Comparison of ENCODE assay signal across 8 cellular contexts in genomic region chr16:27549607-27549856, GRCh38. TPM values are rescaled to one million over a fixed set of nuclear protein-coding genes. Genes with fewer than 3 reads are reported as not detected.
DNase-seq lines count a peak whose midpoint lies in the region; ATAC-seq lines count a peak whose summit lies in the region.

No MANE protein-coding gene starts in this region.

- H3K4me1 Mint-ChIP-seq in activated T-helper 17 cell treated with anti-CD3 and anti-CD28 coated beads, Interleukin-2, amount 50 U/mL, for 72 hours = peaks cover 28% of the 10 kb centered on the region

- H3K27me3 Mint-ChIP-seq in activated T-helper 17 cell treated with anti-CD3 and anti-CD28 coated beads, Interleukin-2, amount 50 U/mL, for 72 hours = no peaks in the 10 kb centered on the region

- no peak overlapping the region for H3K27ac ChIP-seq in iPS-20b (ENCODE audit: low read length)
- no peak overlapping the region for H3K27ac ChIP-seq in subcutaneous abdominal adipose tissue (ENCODE audit: low read depth, low read length)

- ATAC-seq in GM18909 (IDR thresholded peaks at IDR 0.05; ENCODE audit: poor library complexity, unreplicated experiment) (peak; percentile 25), HG03025 (IDR thresholded peaks at IDR 0.05; ENCODE audit: low FRiP score, unreplicated experiment) (peak; percentile 5)
- peak; percentile 43 for ATAC-seq in activated T-helper 17 cell treated with anti-CD3 and anti-CD28 coated beads, Interleukin-2, amount 50 U/mL, for 72 hours (replicated peaks)

- peak overlapping the region; percentile 100; the same call in 1 of the 2 replicates for H3K4me3 ChIP-seq in iPS-20b (ENCODE audit: low read length)
- H3K4me3 ChIP-seq in subcutaneous abdominal adipose tissue (ENCODE audit: low read depth in 1 of 5, low read length in 5 of 5) = peak overlapping the region in 4 of 5 donors; percentile 80 to 99 (median 92)

- H3K36me3 Mint-ChIP-seq in activated T-helper 17 cell treated with anti-CD3 and anti-CD28 coated beads, Interleukin-2, amount 50 U/mL, for 72 hours (ENCODE audit: low read depth) = peaks cover 38% of the 10 kb centered on the region

- peak overlapping the region; percentile 99 for H3K4me3 Mint-ChIP-seq in activated T-helper 17 cell treated with anti-CD3 and anti-CD28 coated beads, Interleukin-2, amount 50 U/mL, for 72 hours

- 0 out of 2 replicates have a peak, but pooled peaks cover 3% of the 10 kb centered on the region for H3K4me1 ChIP-seq in iPS-20b (ENCODE audit: insufficient read depth, low read length)
- H3K4me1 ChIP-seq in subcutaneous abdominal adipose tissue (ENCODE audit: control insufficient read depth in 5 of 5, insufficient read depth in 5 of 5, low read length in 5 of 5) = peaks cover 5 to 39% (median 32%) of the 10 kb centered on the region in 5 donors

- H3K9me3 Mint-ChIP-seq in activated T-helper 17 cell treated with anti-CD3 and anti-CD28 coated beads, Interleukin-2, amount 50 U/mL, for 72 hours = no peaks in the 10 kb centered on the region

- H3K9me3 ChIP-seq in iPS-20b (ENCODE audit: insufficient read depth, low read depth, low read length) (no peaks in the 10 kb centered on the region), subcutaneous abdominal adipose tissue (ENCODE audit: control insufficient read depth in 5 of 5, low read length in 5 of 5) (no peaks in the 10 kb centered on the region)

- H3K27me3 ChIP-seq in iPS-20b (ENCODE audit: insufficient read depth, low read length) = no peaks in the 10 kb centered on the region
- H3K27me3 ChIP-seq in subcutaneous abdominal adipose tissue (ENCODE audit: control insufficient read depth in 5 of 5, insufficient read depth in 4 of 5, low read length in 5 of 5) = no peaks in the 10 kb centered on the region

- peak overlapping the region; percentile 100 for H3K27ac Mint-ChIP-seq in activated T-helper 17 cell treated with anti-CD3 and anti-CD28 coated beads, Interleukin-2, amount 50 U/mL, for 72 hours

- no peak for DNase-seq in NAMALWA (ENCODE audit: low spot score)
- no peak for DNase-seq in DMS 273 (lab: John Stamatoyannopoulos, UW; ENCODE audit: unreplicated experiment)
- DNase-seq in NCI-H146 treated with DMSO at 0.1 percent for 48 hours (lab: John Stamatoyannopoulos, UW; ENCODE audit: unreplicated experiment) = no peak

- H3K9ac ChIP-seq in iPS-20b (ENCODE audit: low read depth, low read length) (peak overlapping the region; percentile 94; the same call in 1 of the 2 replicates), subcutaneous abdominal adipose tissue (ENCODE audit: low read length in 5 of 5) (peak overlapping the region in 4 of 5 donors; percentile 63 to 76 (median 66))

- peaks cover 27% of the 10 kb centered on the region for H3K36me3 ChIP-seq in iPS-20b (ENCODE audit: insufficient read depth, low read depth, low read length)
- H3K36me3 ChIP-seq in subcutaneous abdominal adipose tissue (ENCODE audit: control insufficient read depth in 5 of 5, insufficient read depth in 5 of 5, low read length in 5 of 5) = peaks cover 4 to 16% (median 9%) of the 10 kb centered on the region in 5 donors

RNA-seq across cellular contexts. Expression of gene GTF3C1, which starts 0.2 kb away (rescaled TPM):
- 10 to 100 TPM; 56.1 to 60.4 TPM for total RNA-seq in activated T-helper 17 cell treated with anti-CD3 and anti-CD28 coated beads, Interleukin-2, amount 50 U/mL, for 72 hours

RNA-seq across cellular contexts. Expression of gene KATNIP, which starts 0.4 kb away (rescaled TPM):
- total RNA-seq in activated T-helper 17 cell treated with anti-CD3 and anti-CD28 coated beads, Interleukin-2, amount 50 U/mL, for 72 hours = 10 to 100 TPM; 12.9 to 14.3 TPM
